11 cellular contexts compared by ENCODE assay signal in genomic region chr12:10968765-10969456, GRCh38. TPM values are rescaled to one million over a fixed set of nuclear protein-coding genes. Genes with fewer than 3 reads are reported as not detected.
DNase-seq lines count a peak whose midpoint lies in the region; ATAC-seq and TF ChIP-seq lines count a peak whose summit lies in the region.
"Had no signal": no experiment of that assay in that cellular context is flagged by ENCODE, and none has a peak within 500 bp of the region (broad histone marks: within the 10 kb centered on the region; RNA-seq: fewer than 3 reads in every experiment).

No MANE protein-coding gene starts in this region.

- TF ChIP-seq CTCF in HFFc6 (IDR thresholded peaks at IDR 0.05) = no peak
- no peak for TF ChIP-seq CTCF in chondrocyte (IDR thresholded peaks at IDR 0.05)

- H3K4me1 Mint-ChIP-seq in HFFc6 (ENCODE audit: low read depth) (peaks cover 44% of the 10 kb centered on the region), chondrocyte (ENCODE audit: low read depth) (peaks cover 13% of the 10 kb centered on the region)
- H3K4me1 Mint-ChIP-seq in stimulated activated memory B cell treated with anti-CD40 and anti-IgM and Interleukin-4, amounts not matched to agents 10 μg/mL and 1 μg/mL and 100 μg/mL, for 72 hours = peaks cover 7% of the 10 kb centered on the region

- no peaks in the 10 kb centered on the region for H3K36me3 ChIP-seq in thymus (ENCODE audit: control insufficient read depth, insufficient read depth)

- DNase-seq in HFFc6 (peak; percentile 19), chondrocyte (ENCODE audit: low spot score) (no peak), kidney tubule cell (ENCODE audit: low spot score) (peak; percentile 9), 8988T (no peak), amygdala (lab: John Stamatoyannopoulos, UW) (no peak), NCI-H2029 treated with DMSO at 0.1 percent for 48 hours (lab: John Stamatoyannopoulos, UW) (no peak)
- DNase-seq: central memory CD4-positive, alpha-beta T cell; DMS53; PC-9 had no signal

- no peak overlapping the region for H3K4me3 ChIP-seq in thymus (ENCODE audit: low read length)
- H3K4me3 ChIP-seq: PC-9 had no signal

- H3K27me3 ChIP-seq in thymus (ENCODE audit: control insufficient read depth, insufficient read depth) = no peaks in the 10 kb centered on the region

- H3K27me3 Mint-ChIP-seq in HFFc6 (ENCODE audit: insufficient read depth) = no peaks in the 10 kb centered on the region
- H3K27me3 Mint-ChIP-seq in chondrocyte (ENCODE audit: low read depth) = no peaks in the 10 kb centered on the region
- no peaks in the 10 kb centered on the region for H3K27me3 Mint-ChIP-seq in stimulated activated memory B cell treated with anti-CD40 and anti-IgM and Interleukin-4, amounts not matched to agents 10 μg/mL and 1 μg/mL and 100 μg/mL, for 72 hours

- no peaks in the 10 kb centered on the region for H3K9me3 Mint-ChIP-seq in HFFc6
- H3K9me3 Mint-ChIP-seq in chondrocyte (ENCODE audit: low read depth) = no peaks in the 10 kb centered on the region
- H3K9me3 Mint-ChIP-seq in stimulated activated memory B cell treated with anti-CD40 and anti-IgM and Interleukin-4, amounts not matched to agents 10 μg/mL and 1 μg/mL and 100 μg/mL, for 72 hours = peaks cover 2% of the 10 kb centered on the region

- no peaks in the 10 kb centered on the region for H3K9me3 ChIP-seq in thymus (ENCODE audit: control insufficient read depth)

- peaks cover 6% of the 10 kb centered on the region; the same call in 1 of the 2 replicates for H3K36me3 Mint-ChIP-seq in HFFc6 (ENCODE audit: low read depth)
- no peaks in the 10 kb centered on the region for H3K36me3 Mint-ChIP-seq in chondrocyte (ENCODE audit: low read depth)
- H3K36me3 Mint-ChIP-seq in stimulated activated memory B cell treated with anti-CD40 and anti-IgM and Interleukin-4, amounts not matched to agents 10 μg/mL and 1 μg/mL and 100 μg/mL, for 72 hours = peaks cover 32% of the 10 kb centered on the region

- H3K4me3 Mint-ChIP-seq in HFFc6 (peak overlapping the region; percentile 15; the same call in 1 of the 2 replicates), chondrocyte (ENCODE audit: unreplicated experiment) (no peak overlapping the region)
- H3K4me3 Mint-ChIP-seq in stimulated activated memory B cell treated with anti-CD40 and anti-IgM and Interleukin-4, amounts not matched to agents 10 μg/mL and 1 μg/mL and 100 μg/mL, for 72 hours = no peak overlapping the region

- H3K4me1 ChIP-seq in thymus (ENCODE audit: control insufficient read depth, insufficient read depth, low read length) = no peaks in the 10 kb centered on the region

- ATAC-seq in stimulated activated memory B cell treated with anti-CD40 and anti-IgM and Interleukin-4, amounts not matched to agents 10 μg/mL and 1 μg/mL and 100 μg/mL, for 72 hours = no peak

- WGBS in thymus = 95% methylated on average over 15 of the region's 15 CpGs

- H3K27ac Mint-ChIP-seq in HFFc6 = peak overlapping the region; percentile 60
- H3K27ac Mint-ChIP-seq in chondrocyte (ENCODE audit: unreplicated experiment) = peak overlapping the region; percentile 1
- H3K27ac Mint-ChIP-seq in stimulated activated memory B cell treated with anti-CD40 and anti-IgM and Interleukin-4, amounts not matched to agents 10 μg/mL and 1 μg/mL and 100 μg/mL, for 72 hours = no peak overlapping the region

- peak overlapping the region; percentile 12 for H3K27ac ChIP-seq in thymus (ENCODE audit: low read depth)
- H3K27ac ChIP-seq: PC-9 had no signal

RNA-seq across cellular contexts. Expression of gene TAS2R50, which starts 17.8 kb away (rescaled TPM):
- under 1 TPM in 4 of 6 experiments, not detected in 2; 0.19 to 0.32 (median 0.22) TPM for total RNA-seq in HFFc6 (2021; fragmentation: NEBNext Ultra II Directional; extraction: Animal tissue kit (Norgen Biotek cat#: 25700))
- total RNA-seq in chondrocyte = 0.46 to 1.8 TPM (median 0.95 TPM) in 3 replicates
- not detected for polyA plus RNA-seq in thymus

RNA-seq across cellular contexts. Expression of gene TAS2R20, which starts 29.2 kb away (rescaled TPM):
- total RNA-seq in HFFc6 (2021; fragmentation: NEBNext Ultra II Directional; extraction: Animal tissue kit (Norgen Biotek cat#: 25700)) = under 1 TPM; 0.18 to 0.47 (median 0.31) TPM
- total RNA-seq in chondrocyte = 0.49 to 2.6 TPM (median 0.82 TPM) in 3 replicates
- polyA plus RNA-seq in thymus = 0.30 TPM

RNA-seq across cellular contexts. Expression of gene TAS2R14, which starts 29.8 kb away (rescaled TPM):
- total RNA-seq in HFFc6 (2021; fragmentation: NEBNext Ultra II Directional; extraction: Animal tissue kit (Norgen Biotek cat#: 25700)) = 1 to 10 TPM; 1.1 to 1.6 (median 1.5) TPM
- total RNA-seq in chondrocyte = 2.4 to 4.0 TPM (median 2.6 TPM) in 3 replicates
- 5.3 TPM for polyA plus RNA-seq in thymus

RNA-seq across cellular contexts. Expression of gene PRH2, which starts 39.9 kb away (rescaled TPM):
- not detected for total RNA-seq in HFFc6 (2021; fragmentation: NEBNext Ultra II Directional; extraction: Animal tissue kit (Norgen Biotek cat#: 25700))
- not detected in 3 replicates for total RNA-seq in chondrocyte
- 1.1 TPM for polyA plus RNA-seq in thymus
- total RNA-seq: PC-9 had no signal

RNA-seq across cellular contexts. Expression of gene TAS2R19, which starts 53.5 kb away (rescaled TPM):
- under 1 TPM; 0.28 to 0.97 (median 0.52) TPM for total RNA-seq in HFFc6 (2021; fragmentation: NEBNext Ultra II Directional; extraction: Animal tissue kit (Norgen Biotek cat#: 25700))
- 1.4 to 2.2 TPM (median 1.9 TPM) in 3 replicates for total RNA-seq in chondrocyte
- polyA plus RNA-seq in thymus = 1.6 TPM

Comparison
In these comparisons a context has a peak if more than half of its experiments do, and no peak if none do; other contexts are left out.
1. DNase-seq: peak in HFFc6 (single experiment) and kidney tubule cell (single experiment); none in chondrocyte (single experiment), 8988T (single experiment), amygdala (0 of 56) and NCI-H2029 treated with DMSO at 0.1 percent for 48 hours (single experiment).